In genomic region chrX:111145878-111146277, GRCh38 we compare ENCODE assay signal across 12 cellular contexts. TPM values are rescaled to one million over a fixed set of nuclear protein-coding genes. Genes with fewer than 3 reads are reported as not detected.
"Had no signal": no experiment of that assay in that cellular context is flagged by ENCODE, and none has a peak within 500 bp of the region (broad histone marks: within the 10 kb centered on the region; RNA-seq: fewer than 3 reads in every experiment).

No MANE protein-coding gene starts in this region.

- H3K27ac ChIP-seq: HL-60, KMS-11 had no signal

- H3K27ac Mint-ChIP-seq: GM23338, IgD-negative memory B cell had no signal

- H3K4me1 Mint-ChIP-seq: GM23338, H9 had no signal

- H3K4me3 Mint-ChIP-seq: GM23338, H9, IgD-negative memory B cell had no signal

- H3K9me3 Mint-ChIP-seq: GM23338, H9 had no signal

- H3K36me3 Mint-ChIP-seq: IgD-negative memory B cell had no signal

- H2AFZ ChIP-seq: GM23338 had no signal

- ATAC-seq: GM23338, HepG2 had no signal

- H3K4me2 ChIP-seq: GM23338, KMS-11 had no signal

- DNase-seq: H9, HCEC 1CT, Karpas-422, KBM-7 had no signal

- H3K4me3 ChIP-seq: GM23338 had no signal

- FAIRE-seq: H1, H54, HepG2 had no signal

- H3K9ac ChIP-seq: KMS-11 had no signal

RNA-seq across cellular contexts. Expression of gene PAK3, which starts 49.9 kb away (rescaled TPM):
- total RNA-seq: HepG2, HT1080 had no signal
- polyA plus RNA-seq: HepG2 had no signal
